2 cellular contexts compared by ENCODE assay signal in the genomic region with DNA sequence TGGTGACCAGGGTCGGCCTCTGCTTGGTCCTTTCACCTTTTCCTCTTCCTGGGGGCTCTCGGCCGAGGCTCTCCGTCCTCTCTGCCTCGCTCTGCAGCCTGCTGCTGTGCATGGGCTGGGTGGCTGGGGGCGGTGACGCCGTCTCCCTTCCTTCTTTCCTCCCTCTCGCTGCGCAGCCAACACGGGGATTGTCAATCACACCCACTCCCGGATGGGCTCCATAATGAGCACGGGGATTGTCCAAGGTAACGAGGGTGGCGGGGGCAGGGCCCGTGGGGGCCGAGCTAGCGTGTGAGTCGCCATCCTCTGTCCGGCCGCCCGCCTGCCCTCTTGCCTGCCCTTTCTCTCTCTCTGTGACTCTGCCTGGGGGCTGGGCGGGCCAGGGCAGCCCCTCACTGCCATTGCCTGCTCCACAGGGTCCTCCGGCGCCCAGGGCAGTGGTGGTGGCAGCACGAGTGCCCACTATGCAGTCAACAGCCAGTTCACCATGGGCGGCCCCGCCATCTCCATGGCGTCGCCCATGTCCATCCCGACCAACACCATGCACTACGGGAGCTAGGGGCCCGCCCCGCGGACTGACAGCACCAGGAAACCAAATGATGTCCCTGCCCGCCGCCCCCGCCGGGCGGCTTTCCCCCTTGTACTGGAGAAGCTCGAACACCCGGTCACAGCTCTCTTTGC.
TF ChIP-seq lines count a peak whose summit lies in the region.

No MANE protein-coding gene starts in this region.

TF ChIP-seq in HEK293, 187 proteins besides CTCF, POLR2A, EP300 and RAD21:
- TF ChIP-seq, protein P1, sequence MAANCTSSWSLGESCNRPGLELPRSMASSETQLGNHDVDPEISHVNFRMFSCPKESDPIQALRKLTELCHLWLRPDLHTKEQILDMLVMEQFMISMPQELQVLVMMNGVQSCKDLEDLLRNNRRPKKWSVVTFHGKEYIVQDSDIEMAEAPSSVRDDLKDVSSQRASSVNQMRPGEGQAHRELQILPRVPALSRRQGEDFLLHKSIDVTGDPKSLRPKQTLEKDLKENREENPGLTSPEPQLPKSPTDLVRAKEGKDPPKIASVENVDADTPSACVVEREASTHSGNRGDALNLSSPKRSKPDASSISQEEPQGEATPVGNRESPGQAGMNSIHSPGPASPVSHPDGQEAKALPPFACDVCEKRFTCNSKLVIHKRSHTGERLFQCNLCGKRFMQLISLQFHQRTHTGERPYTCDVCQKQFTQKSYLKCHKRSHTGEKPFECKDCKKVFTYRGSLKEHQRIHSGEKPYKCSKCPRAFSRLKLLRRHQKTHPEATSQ (tag by site-specific recombination; IDR thresholded peaks at IDR 0.05) = no peak
- TF ChIP-seq ZIC2 (tag by site-specific recombination; IDR thresholded peaks at IDR 0.05) = no peak
- no peak for TF ChIP-seq ZNF426 (tag by site-specific recombination; IDR thresholded peaks at IDR 0.05)
- peak; percentile 56 for TF ChIP-seq ZFHX2 (tag by site-specific recombination; conservative IDR thresholded peaks at IDR 0.05)
- no peak for TF ChIP-seq ZNF621 (tag by site-specific recombination; IDR thresholded peaks at IDR 0.05)
- TF ChIP-seq YY1 (tag by site-specific recombination; IDR thresholded peaks at IDR 0.05) = no peak
- no peak for TF ChIP-seq ZNF555 (tag by site-specific recombination; conservative IDR thresholded peaks at IDR 0.05)
- peak; percentile 57 for TF ChIP-seq EGR2 (tag by site-specific recombination; IDR thresholded peaks at IDR 0.05; ENCODE audit: low read depth)
- TF ChIP-seq ZNF600 (tag by site-specific recombination; IDR thresholded peaks at IDR 0.05) = peak; percentile 10; the same call in 1 of the 2 replicates
- no peak for TF ChIP-seq ZNF214 (tag by site-specific recombination; IDR thresholded peaks at IDR 0.05; ENCODE audit: borderline replicate concordance)
- TF ChIP-seq MZF1 (tag by site-specific recombination; IDR thresholded peaks at IDR 0.05; ENCODE audit: borderline replicate concordance) = no peak
- TF ChIP-seq, protein P2, sequence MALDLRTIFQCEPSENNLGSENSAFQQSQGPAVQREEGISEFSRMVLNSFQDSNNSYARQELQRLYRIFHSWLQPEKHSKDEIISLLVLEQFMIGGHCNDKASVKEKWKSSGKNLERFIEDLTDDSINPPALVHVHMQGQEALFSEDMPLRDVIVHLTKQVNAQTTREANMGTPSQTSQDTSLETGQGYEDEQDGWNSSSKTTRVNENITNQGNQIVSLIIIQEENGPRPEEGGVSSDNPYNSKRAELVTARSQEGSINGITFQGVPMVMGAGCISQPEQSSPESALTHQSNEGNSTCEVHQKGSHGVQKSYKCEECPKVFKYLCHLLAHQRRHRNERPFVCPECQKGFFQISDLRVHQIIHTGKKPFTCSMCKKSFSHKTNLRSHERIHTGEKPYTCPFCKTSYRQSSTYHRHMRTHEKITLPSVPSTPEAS (tag by site-specific recombination; IDR thresholded peaks at IDR 0.05) = no peak
- no peak for TF ChIP-seq IKZF3 (tag by site-specific recombination; IDR thresholded peaks at IDR 0.05)

TF ChIP-seq in endothelial cell of umbilical vein, 7 proteins besides CTCF, POLR2A, EP300 and RAD21:
- TF ChIP-seq GATA2 (IDR thresholded peaks at IDR 0.05; ENCODE audit: insufficient read depth, insufficient read length, low read depth, low read length) = no peak
- peak; percentile 3 for TF ChIP-seq POLR2AphosphoS5 (IDR thresholded peaks at IDR 0.05; ENCODE audit: insufficient read depth, low read depth, low read length)
- no peak for TF ChIP-seq MYC (IDR thresholded peaks at IDR 0.05; ENCODE audit: low read depth, low read length)
- no peak for TF ChIP-seq EZH2 (IDR thresholded peaks at IDR 0.05; ENCODE audit: borderline replicate concordance, low read depth, low read length, severe bottlenecking)
